ENCODE assay signal across 1 cellular context in the genomic region with DNA sequence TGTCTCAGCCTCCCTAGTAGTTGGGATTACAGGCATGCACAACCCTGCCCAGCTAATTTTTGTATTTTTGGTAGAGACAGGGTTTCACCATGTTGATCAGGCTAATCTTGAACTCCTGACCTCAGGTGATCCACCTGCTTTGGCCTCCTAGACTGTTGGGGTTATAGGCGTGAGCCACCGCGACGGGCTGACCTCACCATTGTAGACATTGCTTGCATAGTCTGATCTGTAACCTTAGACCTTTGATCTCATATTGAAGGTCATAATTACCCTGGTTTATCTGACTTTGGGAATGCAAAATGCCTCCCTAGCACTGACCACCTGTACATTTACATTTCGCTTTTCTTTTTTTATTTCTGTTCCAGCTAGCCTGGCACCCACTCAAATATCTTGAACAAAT.
TF ChIP-seq lines count a peak whose summit lies in the region.

No MANE protein-coding gene starts in this region.

TF ChIP-seq in GM12878, 131 proteins besides CTCF, POLR2A, EP300 and RAD21 (continued from another document):
- TF ChIP-seq, protein P1, sequence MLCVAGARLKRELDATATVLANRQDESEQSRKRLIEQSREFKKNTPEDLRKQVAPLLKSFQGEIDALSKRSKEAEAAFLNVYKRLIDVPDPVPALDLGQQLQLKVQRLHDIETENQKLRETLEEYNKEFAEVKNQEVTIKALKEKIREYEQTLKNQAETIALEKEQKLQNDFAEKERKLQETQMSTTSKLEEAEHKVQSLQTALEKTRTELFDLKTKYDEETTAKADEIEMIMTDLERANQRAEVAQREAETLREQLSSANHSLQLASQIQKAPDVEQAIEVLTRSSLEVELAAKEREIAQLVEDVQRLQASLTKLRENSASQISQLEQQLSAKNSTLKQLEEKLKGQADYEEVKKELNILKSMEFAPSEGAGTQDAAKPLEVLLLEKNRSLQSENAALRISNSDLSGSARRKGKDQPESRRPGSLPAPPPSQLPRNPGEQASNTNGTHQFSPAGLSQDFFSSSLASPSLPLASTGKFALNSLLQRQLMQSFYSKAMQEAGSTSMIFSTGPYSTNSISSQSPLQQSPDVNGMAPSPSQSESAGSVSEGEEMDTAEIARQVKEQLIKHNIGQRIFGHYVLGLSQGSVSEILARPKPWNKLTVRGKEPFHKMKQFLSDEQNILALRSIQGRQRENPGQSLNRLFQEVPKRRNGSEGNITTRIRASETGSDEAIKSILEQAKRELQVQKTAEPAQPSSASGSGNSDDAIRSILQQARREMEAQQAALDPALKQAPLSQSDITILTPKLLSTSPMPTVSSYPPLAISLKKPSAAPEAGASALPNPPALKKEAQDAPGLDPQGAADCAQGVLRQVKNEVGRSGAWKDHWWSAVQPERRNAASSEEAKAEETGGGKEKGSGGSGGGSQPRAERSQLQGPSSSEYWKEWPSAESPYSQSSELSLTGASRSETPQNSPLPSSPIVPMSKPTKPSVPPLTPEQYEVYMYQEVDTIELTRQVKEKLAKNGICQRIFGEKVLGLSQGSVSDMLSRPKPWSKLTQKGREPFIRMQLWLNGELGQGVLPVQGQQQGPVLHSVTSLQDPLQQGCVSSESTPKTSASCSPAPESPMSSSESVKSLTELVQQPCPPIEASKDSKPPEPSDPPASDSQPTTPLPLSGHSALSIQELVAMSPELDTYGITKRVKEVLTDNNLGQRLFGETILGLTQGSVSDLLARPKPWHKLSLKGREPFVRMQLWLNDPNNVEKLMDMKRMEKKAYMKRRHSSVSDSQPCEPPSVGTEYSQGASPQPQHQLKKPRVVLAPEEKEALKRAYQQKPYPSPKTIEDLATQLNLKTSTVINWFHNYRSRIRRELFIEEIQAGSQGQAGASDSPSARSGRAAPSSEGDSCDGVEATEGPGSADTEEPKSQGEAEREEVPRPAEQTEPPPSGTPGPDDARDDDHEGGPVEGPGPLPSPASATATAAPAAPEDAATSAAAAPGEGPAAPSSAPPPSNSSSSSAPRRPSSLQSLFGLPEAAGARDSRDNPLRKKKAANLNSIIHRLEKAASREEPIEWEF (IDR thresholded peaks at IDR 0.05; ENCODE audit: insufficient replicate concordance, low read depth, low read length): no peak
- 0 out of 2 replicates have a peak, but pooled peaks have one; percentile 10 for TF ChIP-seq NR2F1 (conservative IDR thresholded peaks at IDR 0.05)
TF ChIP-seq in GM12878: peak in this region for 1.
